ENCODE assay signal across 2 cellular contexts in the genomic region with DNA sequence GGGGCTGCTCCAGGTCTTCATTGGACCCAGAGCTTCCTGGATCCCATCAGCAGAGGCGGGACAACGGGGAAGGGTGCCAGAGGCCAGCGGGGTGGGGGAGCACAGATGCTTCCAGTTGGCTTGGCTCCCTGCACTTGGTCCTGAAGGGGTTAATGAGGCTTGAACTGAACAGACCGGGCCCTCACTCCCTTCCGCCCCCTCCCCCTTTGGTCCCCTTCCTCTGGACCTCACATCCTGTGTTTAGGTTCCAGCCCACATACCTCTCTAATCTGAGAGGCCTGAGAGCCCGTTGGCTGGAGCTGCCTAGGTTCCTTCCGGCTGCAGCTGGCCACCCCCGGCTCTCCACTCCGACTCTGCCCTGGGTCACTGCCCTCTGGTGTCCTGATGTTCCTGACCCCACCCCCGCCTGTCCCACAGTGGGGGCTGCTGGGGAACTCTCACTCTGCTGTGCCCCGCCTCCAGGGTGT.
A peak's percentile ranks its signal among the peaks of the same experiment; 100 is the strongest.
TF ChIP-seq lines count a peak whose summit lies in the region.

No MANE protein-coding gene starts in this region.

TF ChIP-seq in HEK293, 187 proteins besides CTCF, POLR2A, EP300 and RAD21:
- TF ChIP-seq ZNF747 (tag by site-specific recombination; IDR thresholded peaks at IDR 0.05) (no peak), EGR2 (tag by site-specific recombination; IDR thresholded peaks at IDR 0.05; ENCODE audit: low read depth) (peak; percentile 93), ZNF223 (tag by site-specific recombination; IDR thresholded peaks at IDR 0.05) (no peak), ZFHX2 (tag by site-specific recombination; conservative IDR thresholded peaks at IDR 0.05) (peak; percentile 91)

TF ChIP-seq in GM12878, 131 proteins besides CTCF, POLR2A, EP300 and RAD21:
- TF ChIP-seq CBX5 (IDR thresholded peaks at IDR 0.05; ENCODE audit: low read depth) (no peak), NR2F1 (conservative IDR thresholded peaks at IDR 0.05) (0 out of 2 replicates have a peak, but pooled peaks have one; percentile 25), ETV6 (conservative IDR thresholded peaks at IDR 0.05 in 1 of 2, IDR thresholded peaks at IDR 0.05 in 1 of 2; ENCODE audit: borderline replicate concordance in 1 of 2, low read depth in 1 of 2) (no peak), SUZ12 (IDR thresholded peaks at IDR 0.05; ENCODE audit: unreplicated experiment) (no peak), MEF2B (IDR thresholded peaks at IDR 0.05; ENCODE audit: partially characterized antibody, poor library complexity, severe bottlenecking) (no peak), LARP7 (IDR thresholded peaks at IDR 0.05) (no peak)
- TF ChIP-seq, protein P1, sequence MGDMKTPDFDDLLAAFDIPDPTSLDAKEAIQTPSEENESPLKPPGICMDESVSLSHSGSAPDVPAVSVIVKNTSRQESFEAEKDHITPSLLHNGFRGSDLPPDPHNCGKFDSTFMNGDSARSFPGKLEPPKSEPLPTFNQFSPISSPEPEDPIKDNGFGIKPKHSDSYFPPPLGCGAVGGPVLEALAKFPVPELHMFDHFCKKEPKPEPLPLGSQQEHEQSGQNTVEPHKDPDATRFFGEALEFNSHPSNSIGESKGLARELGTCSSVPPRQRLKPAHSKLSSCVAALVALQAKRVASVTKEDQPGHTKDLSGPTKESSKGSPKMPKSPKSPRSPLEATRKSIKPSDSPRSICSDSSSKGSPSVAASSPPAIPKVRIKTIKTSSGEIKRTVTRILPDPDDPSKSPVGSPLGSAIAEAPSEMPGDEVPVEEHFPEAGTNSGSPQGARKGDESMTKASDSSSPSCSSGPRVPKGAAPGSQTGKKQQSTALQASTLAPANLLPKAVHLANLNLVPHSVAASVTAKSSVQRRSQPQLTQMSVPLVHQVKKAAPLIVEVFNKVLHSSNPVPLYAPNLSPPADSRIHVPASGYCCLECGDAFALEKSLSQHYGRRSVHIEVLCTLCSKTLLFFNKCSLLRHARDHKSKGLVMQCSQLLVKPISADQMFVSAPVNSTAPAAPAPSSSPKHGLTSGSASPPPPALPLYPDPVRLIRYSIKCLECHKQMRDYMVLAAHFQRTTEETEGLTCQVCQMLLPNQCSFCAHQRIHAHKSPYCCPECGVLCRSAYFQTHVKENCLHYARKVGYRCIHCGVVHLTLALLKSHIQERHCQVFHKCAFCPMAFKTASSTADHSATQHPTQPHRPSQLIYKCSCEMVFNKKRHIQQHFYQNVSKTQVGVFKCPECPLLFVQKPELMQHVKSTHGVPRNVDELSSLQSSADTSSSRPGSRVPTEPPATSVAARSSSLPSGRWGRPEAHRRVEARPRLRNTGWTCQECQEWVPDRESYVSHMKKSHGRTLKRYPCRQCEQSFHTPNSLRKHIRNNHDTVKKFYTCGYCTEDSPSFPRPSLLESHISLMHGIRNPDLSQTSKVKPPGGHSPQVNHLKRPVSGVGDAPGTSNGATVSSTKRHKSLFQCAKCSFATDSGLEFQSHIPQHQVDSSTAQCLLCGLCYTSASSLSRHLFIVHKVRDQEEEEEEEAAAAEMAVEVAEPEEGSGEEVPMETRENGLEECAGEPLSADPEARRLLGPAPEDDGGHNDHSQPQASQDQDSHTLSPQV (IDR thresholded peaks at IDR 0.05), result no peak
- TF ChIP-seq, protein P2, sequence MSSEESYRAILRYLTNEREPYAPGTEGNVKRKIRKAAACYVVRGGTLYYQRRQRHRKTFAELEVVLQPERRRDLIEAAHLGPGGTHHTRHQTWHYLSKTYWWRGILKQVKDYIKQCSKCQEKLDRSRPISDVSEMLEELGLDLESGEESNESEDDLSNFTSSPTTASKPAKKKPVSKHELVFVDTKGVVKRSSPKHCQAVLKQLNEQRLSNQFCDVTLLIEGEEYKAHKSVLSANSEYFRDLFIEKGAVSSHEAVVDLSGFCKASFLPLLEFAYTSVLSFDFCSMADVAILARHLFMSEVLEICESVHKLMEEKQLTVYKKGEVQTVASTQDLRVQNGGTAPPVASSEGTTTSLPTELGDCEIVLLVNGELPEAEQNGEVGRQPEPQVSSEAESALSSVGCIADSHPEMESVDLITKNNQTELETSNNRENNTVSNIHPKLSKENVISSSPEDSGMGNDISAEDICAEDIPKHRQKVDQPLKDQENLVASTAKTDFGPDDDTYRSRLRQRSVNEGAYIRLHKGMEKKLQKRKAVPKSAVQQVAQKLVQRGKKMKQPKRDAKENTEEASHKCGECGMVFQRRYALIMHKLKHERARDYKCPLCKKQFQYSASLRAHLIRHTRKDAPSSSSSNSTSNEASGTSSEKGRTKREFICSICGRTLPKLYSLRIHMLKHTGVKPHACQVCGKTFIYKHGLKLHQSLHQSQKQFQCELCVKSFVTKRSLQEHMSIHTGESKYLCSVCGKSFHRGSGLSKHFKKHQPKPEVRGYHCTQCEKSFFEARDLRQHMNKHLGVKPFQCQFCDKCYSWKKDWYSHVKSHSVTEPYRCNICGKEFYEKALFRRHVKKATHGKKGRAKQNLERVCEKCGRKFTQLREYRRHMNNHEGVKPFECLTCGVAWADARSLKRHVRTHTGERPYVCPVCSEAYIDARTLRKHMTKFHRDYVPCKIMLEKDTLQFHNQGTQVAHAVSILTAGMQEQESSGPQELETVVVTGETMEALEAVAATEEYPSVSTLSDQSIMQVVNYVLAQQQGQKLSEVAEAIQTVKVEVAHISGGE (CRISPR knock-in tag; IDR thresholded peaks at IDR 0.05), result no peak
